ENCODE assay signal across 9 cellular contexts in the genomic region with DNA sequence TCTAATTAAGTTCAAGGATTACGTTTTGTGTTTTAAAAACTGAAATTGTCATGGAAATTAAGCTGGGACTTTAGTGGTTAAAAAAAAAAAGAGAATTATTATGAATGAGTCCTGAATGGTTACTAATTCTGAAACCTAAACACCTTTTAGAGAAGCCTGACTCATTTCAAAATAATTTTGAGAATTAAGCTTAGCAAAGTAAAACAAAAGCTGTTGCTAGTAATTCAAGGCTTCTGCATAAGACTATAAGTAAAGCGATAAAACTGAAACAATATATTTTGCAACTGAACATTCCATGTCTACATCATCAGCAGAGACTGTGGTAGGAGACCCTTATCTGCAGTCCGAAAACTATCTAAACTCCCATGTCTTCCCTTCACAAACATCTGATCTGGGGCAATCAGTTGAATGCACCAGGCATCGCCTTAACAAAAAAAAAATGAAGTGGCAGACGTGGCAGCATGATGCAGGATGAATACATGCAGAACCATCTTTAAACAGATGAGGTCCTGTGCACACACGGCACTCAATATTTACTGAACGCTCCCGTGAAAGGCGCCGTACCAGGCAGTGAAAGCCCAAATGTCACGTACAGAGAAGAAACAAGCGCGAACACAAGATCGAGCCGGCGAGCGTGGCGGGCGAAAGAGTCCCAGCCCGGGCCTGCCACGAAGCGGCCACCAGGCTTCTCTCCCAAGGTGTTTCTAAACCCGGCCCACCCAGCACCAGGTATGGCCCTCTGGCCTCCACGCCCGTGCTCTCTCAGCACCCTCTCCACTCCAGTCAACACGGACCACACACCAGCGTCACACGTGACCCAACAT.
DNase-seq lines count a peak whose midpoint lies in the region; ATAC-seq and TF ChIP-seq lines count a peak whose summit lies in the region.
"Had no signal": no experiment of that assay in that cellular context is flagged by ENCODE, and none has a peak within 500 bp of the region (broad histone marks: within the 10 kb centered on the region; RNA-seq: fewer than 3 reads in every experiment).

No MANE protein-coding gene starts in this region.

- BruUV-seq in Caco-2 (replicated peaks; lab: Mats Ljungman, UMichigan): no TSS peak

- no peak overlapping the region for H3K4me3 Mint-ChIP-seq in Caco-2 (ENCODE audit: unreplicated experiment)

- intact Hi-C loops in tibial artery (cut with DNase I; ENCODE audit: low total_unique reads) (no loop called here), Caco-2 (cut with micrococcal nuclease; ENCODE audit: unreplicated experiment) (no loop called here)

- TF ChIP-seq CTCF in GM10266 (IDR thresholded peaks at IDR 0.05; ENCODE audit: control insufficient read depth, insufficient read depth, low read depth, missing control alignments) (no peak), tibial artery (IDR thresholded peaks at IDR 0.05) (no peak), Caco-2 (IDR thresholded peaks at IDR 0.05; ENCODE audit: insufficient read depth in 1 of 2, low read depth in 1 of 2, low read length in 1 of 2, severe bottlenecking in 1 of 2, unreplicated experiment in 1 of 2) (no peak)

- no peaks in the 10 kb centered on the region for H3K36me3 ChIP-seq in tibial artery
- H3K36me3 ChIP-seq in Caco-2 (ENCODE audit: control insufficient read depth, insufficient read depth, low read length): no peaks in the 10 kb centered on the region

- H3K27ac Mint-ChIP-seq in activated naive CD4-positive, alpha-beta T cell treated with anti-CD3 and anti-CD28 coated beads, Interleukin-2, amount 50 U/mL, for 72 hours: peak overlapping the region; percentile 91 to 98
- no peak overlapping the region for H3K27ac Mint-ChIP-seq in Caco-2 (ENCODE audit: unreplicated experiment)

- CTCF ChIA-PET in Caco-2 (lab: Charles Lee): no interaction called here

- H3K9me3 ChIP-seq in tibial artery (no peaks in the 10 kb centered on the region), Caco-2 (no peaks in the 10 kb centered on the region)

- H3K4me1 Mint-ChIP-seq in Caco-2 (ENCODE audit: low read depth, unreplicated experiment): peaks cover 7% of the 10 kb centered on the region

- ATAC-seq in HG02678 (IDR thresholded peaks at IDR 0.05; ENCODE audit: unreplicated experiment): peak; percentile 57
- ATAC-seq in activated naive CD4-positive, alpha-beta T cell treated with anti-CD3 and anti-CD28 coated beads, Interleukin-2, amount 50 U/mL, for 72 hours: peak; percentile 72 to 74

- peak overlapping the region; percentile 34 to 69 for H3K27ac ChIP-seq in tibial artery
- H3K27ac ChIP-seq: HL-60 had no signal

- POLR2A ChIA-PET in Caco-2 (lab: Charles Lee): no interaction called here

- H3K4me1 ChIP-seq in tibial artery (peaks cover 0 to 67% (median 35%) of the 10 kb centered on the region in 4 donors), Caco-2 (no peaks in the 10 kb centered on the region)

- no peaks in the 10 kb centered on the region for H3K9me3 Mint-ChIP-seq in activated naive CD4-positive, alpha-beta T cell treated with anti-CD3 and anti-CD28 coated beads, Interleukin-2, amount 50 U/mL, for 72 hours
- H3K9me3 Mint-ChIP-seq in Caco-2 (ENCODE audit: unreplicated experiment): no peaks in the 10 kb centered on the region

- peak overlapping the region; percentile 35 to 41 for H3K4me3 ChIP-seq in tibial artery
- no peak overlapping the region for H3K4me3 ChIP-seq in Caco-2 (ENCODE audit: low read depth, low read length)

- no peaks in the 10 kb centered on the region for H3K27me3 ChIP-seq in tibial artery
- H3K27me3 ChIP-seq in Caco-2 (replicated peaks; ENCODE audit: control insufficient read depth, insufficient read depth, low read length): no peaks in the 10 kb centered on the region

- H3K36me3 Mint-ChIP-seq in activated naive CD4-positive, alpha-beta T cell treated with anti-CD3 and anti-CD28 coated beads, Interleukin-2, amount 50 U/mL, for 72 hours: peaks cover 8 to 35% of the 10 kb centered on the region in 2 donors
- H3K36me3 Mint-ChIP-seq in Caco-2 (ENCODE audit: insufficient read depth, unreplicated experiment): peaks cover 5% of the 10 kb centered on the region

- no peaks in the 10 kb centered on the region for H3K27me3 Mint-ChIP-seq in Caco-2 (ENCODE audit: insufficient read depth, unreplicated experiment)

- DNase-seq in GM10266 (ENCODE audit: extremely low spot score): peak; percentile 64
- no peak for DNase-seq in activated naive CD4-positive, alpha-beta T cell treated with anti-CD3 and anti-CD28 coated beads, Interleukin-2, amount 50 U/mL, for 72 hours (ENCODE audit: low spot score in 2 of 2)
- DNase-seq in islet precursor cell: peak; percentile 51
- DNase-seq in tibial artery: no peak
- DNase-seq in Caco-2: no peak
- DNase-seq in NAMALWA (ENCODE audit: low spot score): no peak
- DNase-seq in RPMI8226: no peak

Comparison
In these comparisons a context has a peak if more than half of its experiments do, and no peak if none do; other contexts are left out.
1. DNase-seq: peak in GM10266 (single experiment) and islet precursor cell (single experiment); none in activated naive CD4-positive, alpha-beta T cell treated with anti-CD3 and anti-CD28 coated beads, Interleukin-2, amount 50 U/mL, for 72 hours (0 of 2), tibial artery (0 of 2), Caco-2 (0 of 2), NAMALWA (single experiment) and RPMI8226 (single experiment).